In the genomic region with DNA sequence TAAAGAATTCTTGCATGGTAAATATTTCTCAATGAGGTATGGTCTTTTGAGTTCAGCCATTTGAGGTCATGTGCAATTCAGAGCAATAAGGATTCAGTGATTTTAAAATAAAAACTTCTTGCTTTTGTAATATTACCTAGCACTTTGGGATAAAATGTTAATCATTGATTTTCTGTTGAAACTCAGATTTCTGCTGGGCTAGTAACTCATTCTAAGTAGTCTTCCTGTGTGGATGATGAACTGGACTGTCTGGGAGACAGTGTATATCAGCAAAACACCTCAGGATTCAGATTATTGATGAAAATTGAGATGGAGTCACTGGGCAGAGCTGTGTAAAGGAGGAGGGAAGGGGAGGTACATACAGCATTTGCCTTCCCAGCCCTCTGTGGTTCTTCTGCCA, we compare ENCODE assay signal across 30 cellular contexts.
"Had no signal": no experiment of that assay in that cellular context is flagged by ENCODE, and none has a peak within 500 bp of the region (broad histone marks: within the 10 kb centered on the region; RNA-seq: fewer than 3 reads in every experiment).

No MANE protein-coding gene starts in this region.

- H3K27me3 ChIP-seq: adrenal gland, body of pancreas, breast epithelium had no signal

- H3K4me3 ChIP-seq: adrenal gland, body of pancreas, breast epithelium, PC-9 had no signal

- H3K9me3 ChIP-seq: adrenal gland, body of pancreas, breast epithelium had no signal

- H3K27ac ChIP-seq: adrenal gland, body of pancreas, breast epithelium, KMS-11, PC-9, RWPE1, VCaP had no signal

- H3K9ac ChIP-seq: KMS-11 had no signal

- H3K4me1 ChIP-seq: breast epithelium had no signal

- ATAC-seq: activated naive CD4-positive, alpha-beta T cell treated with anti-CD3 and anti-CD28 coated beads, Interleukin-2, amount 50 U/mL, for 72 hours; activated T-cell treated with anti-CD3 and anti-CD28 coated beads, Interleukin-2, amount 50 U/mL, for 4 hours; body of pancreas; Right ventricle myocardium inferior had no signal

- DNase-seq: activated B cell treated with CpG ODN at 0.5 μM for 24 hours; activated CD4-positive, alpha-beta memory T cell treated with anti-CD3 and anti-CD28 coated beads for 36 hours; activated CD4-positive, alpha-beta T cell treated with anti-CD3 and anti-CD28 coated beads for 4 hours; activated CD4-positive, alpha-beta T cell treated with anti-CD3 and anti-CD28 coated beads, Interleukin-2, amount 50 U/mL, for 1 hour; activated CD4-positive, CD25-positive, alpha-beta regulatory T cell treated with anti-CD3 and anti-CD28 coated beads, Interleukin-2, amount 50 U/mL, for 72 hours; activated CD8-positive, alpha-beta memory T cell treated with anti-CD3 and anti-CD28 coated beads, Interleukin-2, amount 50 U/mL, for 4 hours; activated gamma-delta T cell treated with Interleukin-2 at 50 U/mL for 16 hours; activated naive CD4-positive, alpha-beta T cell treated with anti-CD3 and anti-CD28 coated beads for 36 hours; activated T-cell treated with anti-CD3 and anti-CD28 coated beads for 4 hours; activated T-cell treated with anti-CD3 and anti-CD28 coated beads, Interleukin-2, amount 50 U/mL, for 4 hours; adrenal gland; body of pancreas; NCI-H1105; NCI-H1436; NCI-H1694; NCI-H1930; NCI-H345; NCI-H524 treated with DMSO at 0.1 percent for 48 hours; PC-9; SIG-M5; SW 1271; T-helper 1 cell; T-helper 2 cell; T-helper 9 cell had no signal

- H3K36me3 ChIP-seq: adrenal gland, breast epithelium had no signal
